In genomic region chr16:84819644-84820304, GRCh38 we compare ENCODE assay signal across 8 cellular contexts. TPM values are rescaled to one million over a fixed set of nuclear protein-coding genes. Genes with fewer than 3 reads are reported as not detected.
DNase-seq lines count a peak whose midpoint lies in the region; ATAC-seq and TF ChIP-seq lines count a peak whose summit lies in the region.

Gene CRISPLD2 (plus strand): TSS chr16:84819985. CDS start chr16:84838496, 18,511 bp downstream.

- POLR2A ChIA-PET in GM10248 (lab: Yijun Ruan, JAX): no interaction called here
- POLR2A ChIA-PET in activated naive CD8-positive, alpha-beta T cell treated with anti-CD3 and anti-CD28 coated beads, Interleukin-2, amount 10 ng/mL, durations not matched to agents 7 days and 5 days (lab: Charles Lee): no interaction called here

- peaks cover 40% of the 10 kb centered on the region for H3K27me3 Mint-ChIP-seq in activated naive CD8-positive, alpha-beta T cell treated with anti-CD3 and anti-CD28 coated beads, Interleukin-2, amount 10 ng/mL, durations not matched to agents 7 days and 5 days

- H3K27ac Mint-ChIP-seq in activated naive CD8-positive, alpha-beta T cell treated with anti-CD3 and anti-CD28 coated beads, Interleukin-2, amount 10 ng/mL, durations not matched to agents 7 days and 5 days: no peak within 1 kb of the TSS

- H3K36me3 ChIP-seq in subcutaneous abdominal adipose tissue (ENCODE audit: control insufficient read depth in 5 of 5, insufficient read depth in 5 of 5, low read length in 5 of 5): no peaks in the 10 kb centered on the region

- intact Hi-C loops in head of caudate nucleus (cut with DNase I): no loop called here

- TF ChIP-seq CTCF in GM10248 (IDR thresholded peaks at IDR 0.05; ENCODE audit: control extremely low read depth, extremely low read depth, low read depth, missing control alignments): no peak
- TF ChIP-seq CTCF in omental fat pad (IDR thresholded peaks at IDR 0.05): no peak

- no peaks in the 10 kb centered on the region for H3K9me3 ChIP-seq in subcutaneous abdominal adipose tissue (ENCODE audit: control insufficient read depth in 5 of 5, low read length in 5 of 5)

- H3K4me3 Mint-ChIP-seq in activated naive CD8-positive, alpha-beta T cell treated with anti-CD3 and anti-CD28 coated beads, Interleukin-2, amount 10 ng/mL, durations not matched to agents 7 days and 5 days: peak within 1 kb of the TSS; percentile 70

- ATAC-seq in activated naive CD8-positive, alpha-beta T cell treated with anti-CD3 and anti-CD28 coated beads, Interleukin-2, amount 10 ng/mL, durations not matched to agents 7 days and 5 days (ENCODE audit: low read depth): peak; percentile 98
- peak; percentile 92 for ATAC-seq in omental fat pad (ENCODE audit: low FRiP score)
- no peak for ATAC-seq in GM18873 (IDR thresholded peaks at IDR 0.05; ENCODE audit: low FRiP score, unreplicated experiment)

- H3K9ac ChIP-seq in subcutaneous abdominal adipose tissue (ENCODE audit: low read length in 5 of 5): peak within 1 kb of the TSS in 1 of 5 donors; percentile 37

- DNase-seq in GM10248 (ENCODE audit: extremely low spot score): peak; percentile 82
- DNase-seq in NCI-H1092 (lab: John Stamatoyannopoulos, UW): peak; percentile 93
- DNase-seq in SW480 (ENCODE audit: low spot score): peak; percentile 86
- DNase-seq in activated naive CD8-positive, alpha-beta T cell treated with anti-CD3 and anti-CD28 coated beads, Interleukin-2, amount 10 ng/mL, durations not matched to agents 7 days and 5 days: peak; percentile 86
- DNase-seq in head of caudate nucleus: peak; percentile 78 to 97 (median 93)
- peak; percentile 80 for DNase-seq in omental fat pad (ENCODE audit: low spot score)

- peak within 1 kb of the TSS; percentile 61 to 82 (median 68) for H3K4me3 ChIP-seq in subcutaneous abdominal adipose tissue (ENCODE audit: low read depth in 1 of 5, low read length in 5 of 5)

- no peak within 1 kb of the TSS for H3K27ac ChIP-seq in subcutaneous abdominal adipose tissue (ENCODE audit: low read depth, low read length)

- no peaks in the 10 kb centered on the region for H3K36me3 Mint-ChIP-seq in activated naive CD8-positive, alpha-beta T cell treated with anti-CD3 and anti-CD28 coated beads, Interleukin-2, amount 10 ng/mL, durations not matched to agents 7 days and 5 days

- peaks cover 10% of the 10 kb centered on the region for H3K4me1 Mint-ChIP-seq in activated naive CD8-positive, alpha-beta T cell treated with anti-CD3 and anti-CD28 coated beads, Interleukin-2, amount 10 ng/mL, durations not matched to agents 7 days and 5 days

- peaks cover 5 to 37% (median 26%) of the 10 kb centered on the region in 5 donors for H3K4me1 ChIP-seq in subcutaneous abdominal adipose tissue (ENCODE audit: control insufficient read depth in 5 of 5, insufficient read depth in 5 of 5, low read length in 5 of 5)

- H3K27me3 ChIP-seq in subcutaneous abdominal adipose tissue (ENCODE audit: control insufficient read depth in 5 of 5, insufficient read depth in 4 of 5, low read length in 5 of 5): peaks cover 14 to 47% (median 21%) of the 10 kb centered on the region in 5 donors

- no peaks in the 10 kb centered on the region for H3K9me3 Mint-ChIP-seq in activated naive CD8-positive, alpha-beta T cell treated with anti-CD3 and anti-CD28 coated beads, Interleukin-2, amount 10 ng/mL, durations not matched to agents 7 days and 5 days

- CTCF ChIA-PET in GM10248 (lab: Yijun Ruan, JAX): interaction anchor here (1.2 to 1.6 kb wide), 2 partner anchors 19 to 105 kb away, joined by 3 to 5 read pairs; no protein-coding TSS in a partner anchor

RNA-seq across cellular contexts. Expression of gene CRISPLD2, which starts in this region (rescaled TPM):
- total RNA-seq in activated naive CD8-positive, alpha-beta T cell treated with anti-CD3 and anti-CD28 coated beads, Interleukin-2, amount 10 ng/mL, durations not matched to agents 7 days and 5 days: under 1 TPM in 1 of 2 experiments, not detected in 1; 0.31 TPM
- total RNA-seq in omental fat pad: 100 to 1,000 TPM in 3 of 4 donors, 10 to 100 TPM in 1; 99.9 to 450 (median 407) TPM

Comparison
In these comparisons a context has a peak if more than half of its experiments do, and no peak if none do; other contexts are left out.
1. RNA of gene CRISPLD2 (total RNA-seq): 99.9 to 450 TPM in omental fat pad; 0.31 TPM in activated naive CD8-positive, alpha-beta T cell treated with anti-CD3 and anti-CD28 coated beads, Interleukin-2, amount 10 ng/mL, durations not matched to agents 7 days and 5 days; every median in the first group is over 10 times any median in the second.
2. Peak in DNase-seq and ATAC-seq in activated naive CD8-positive, alpha-beta T cell treated with anti-CD3 and anti-CD28 coated beads, Interleukin-2, amount 10 ng/mL, durations not matched to agents 7 days and 5 days; RNA of the gene not detected or under 1 TPM.
3. Peak in every context shown above with its lines, with median percentiles within 50 percentile points of each other: DNase-seq.